Comparison of ENCODE assay signal across 14 cellular contexts in the genomic region with DNA sequence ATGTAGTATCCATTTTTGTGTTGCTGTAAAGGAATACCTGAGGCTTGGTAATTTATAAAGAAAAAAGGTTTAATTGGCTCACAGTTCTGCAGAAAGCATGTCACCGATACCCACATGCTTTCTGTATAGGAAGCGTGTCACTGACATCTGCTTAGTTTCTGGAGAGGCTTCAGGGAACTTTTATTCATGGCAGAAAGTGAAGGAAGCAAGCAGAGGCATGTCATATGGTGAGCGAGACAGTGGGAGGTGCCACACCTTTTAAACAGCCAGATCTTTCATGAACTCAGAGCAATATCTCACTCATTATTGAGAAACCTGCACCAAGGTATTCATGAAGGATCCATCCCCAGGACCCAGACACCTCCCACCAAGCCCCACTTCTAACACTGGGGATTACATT.
DNase-seq lines count a peak whose midpoint lies in the region; ATAC-seq and TF ChIP-seq lines count a peak whose summit lies in the region.
"Had no signal": no experiment of that assay in that cellular context is flagged by ENCODE, and none has a peak within 500 bp of the region (broad histone marks: within the 10 kb centered on the region; RNA-seq: fewer than 3 reads in every experiment).

No MANE protein-coding gene starts in this region.

- peaks cover 27% of the 10 kb centered on the region for H3K4me1 Mint-ChIP-seq in T-helper 1 cell treated with Interleukin-12 subunit alpha and Interleukin-12 subunit beta and Interleukin-4 antibody, amounts not matched to agents 30 μg/mL and 1 μg/mL, for 36 hours (ENCODE audit: low read depth)
- peaks cover 27% of the 10 kb centered on the region for H3K4me1 Mint-ChIP-seq in stimulated activated naive CD8-positive, alpha-beta T cell treated with anti-CD3 and anti-CD28 coated beads, Interleukin-15, Interleukin-2, amounts not matched to agents 100 ng/mL and 50 ng/mL, for 24 hours (ENCODE audit: low read depth)
- H3K4me1 Mint-ChIP-seq in stimulated activated naive CD8-positive, alpha-beta T cell treated with anti-CD3 and anti-CD28 coated beads, Interleukin-15, amount 100 ng/mL, for 72 hours: peaks cover 40% of the 10 kb centered on the region

- H3K4me3 Mint-ChIP-seq in T-helper 1 cell treated with Interleukin-12 subunit alpha and Interleukin-12 subunit beta and Interleukin-4 antibody, amounts not matched to agents 30 μg/mL and 1 μg/mL, for 36 hours: no peak overlapping the region
- no peak overlapping the region for H3K4me3 Mint-ChIP-seq in stimulated activated naive CD8-positive, alpha-beta T cell treated with anti-CD3 and anti-CD28 coated beads, Interleukin-15, Interleukin-2, amounts not matched to agents 100 ng/mL and 50 ng/mL, for 24 hours
- H3K4me3 Mint-ChIP-seq in stimulated activated naive CD8-positive, alpha-beta T cell treated with anti-CD3 and anti-CD28 coated beads, Interleukin-15, amount 100 ng/mL, for 72 hours: no peak overlapping the region

- DNase-seq in T-helper 1 cell (no peak), epithelial cell of esophagus (ENCODE audit: low read depth) (peak; percentile 88), NCI-H1092 treated with DMSO at 0.1 percent for 48 hours (lab: John Stamatoyannopoulos, UW) (no peak), DMS153 (lab: John Stamatoyannopoulos, UW) (no peak), HK-2 (ENCODE audit: unreplicated experiment) (no peak)
- DNase-seq in stimulated activated naive CD8-positive, alpha-beta T cell treated with anti-CD3 and anti-CD28 coated beads, Interleukin-15, amount 100 ng/mL, for 72 hours: no peak
- DNase-seq: 8988T, GOT3, NCI-H1048, NCI-H187, NCI-H774 had no signal

- no peak for ATAC-seq in stimulated activated naive CD8-positive, alpha-beta T cell treated with anti-CD3 and anti-CD28 coated beads, Interleukin-15, amount 100 ng/mL, for 72 hours

- H3K4me3 ChIP-seq in epithelial cell of esophagus (ENCODE audit: low read length): no peak overlapping the region
- H3K4me3 ChIP-seq: BLaER1 had no signal

- H3K36me3 Mint-ChIP-seq in T-helper 1 cell treated with Interleukin-12 subunit alpha and Interleukin-12 subunit beta and Interleukin-4 antibody, amounts not matched to agents 30 μg/mL and 1 μg/mL, for 36 hours (ENCODE audit: low read depth): peaks cover 64% of the 10 kb centered on the region
- H3K36me3 Mint-ChIP-seq in stimulated activated naive CD8-positive, alpha-beta T cell treated with anti-CD3 and anti-CD28 coated beads, Interleukin-15, Interleukin-2, amounts not matched to agents 100 ng/mL and 50 ng/mL, for 24 hours (ENCODE audit: low read depth): peaks cover 79% of the 10 kb centered on the region

- no peaks in the 10 kb centered on the region for H3K27me3 Mint-ChIP-seq in T-helper 1 cell treated with Interleukin-12 subunit alpha and Interleukin-12 subunit beta and Interleukin-4 antibody, amounts not matched to agents 30 μg/mL and 1 μg/mL, for 36 hours (ENCODE audit: low read depth)
- H3K27me3 Mint-ChIP-seq in stimulated activated naive CD8-positive, alpha-beta T cell treated with anti-CD3 and anti-CD28 coated beads, Interleukin-15, Interleukin-2, amounts not matched to agents 100 ng/mL and 50 ng/mL, for 24 hours: no peaks in the 10 kb centered on the region
- no peaks in the 10 kb centered on the region for H3K27me3 Mint-ChIP-seq in stimulated activated naive CD8-positive, alpha-beta T cell treated with anti-CD3 and anti-CD28 coated beads, Interleukin-15, amount 100 ng/mL, for 72 hours

- H3K9me3 Mint-ChIP-seq in T-helper 1 cell treated with Interleukin-12 subunit alpha and Interleukin-12 subunit beta and Interleukin-4 antibody, amounts not matched to agents 30 μg/mL and 1 μg/mL, for 36 hours: no peaks in the 10 kb centered on the region
- H3K9me3 Mint-ChIP-seq in stimulated activated naive CD8-positive, alpha-beta T cell treated with anti-CD3 and anti-CD28 coated beads, Interleukin-15, Interleukin-2, amounts not matched to agents 100 ng/mL and 50 ng/mL, for 24 hours: no peaks in the 10 kb centered on the region
- H3K9me3 Mint-ChIP-seq in stimulated activated naive CD8-positive, alpha-beta T cell treated with anti-CD3 and anti-CD28 coated beads, Interleukin-15, amount 100 ng/mL, for 72 hours: no peaks in the 10 kb centered on the region

- TF ChIP-seq CTCF in epithelial cell of esophagus (IDR thresholded peaks at IDR 0.05; ENCODE audit: insufficient read depth, low read depth, low read length, missing control alignments): no peak

- H3K27ac Mint-ChIP-seq in T-helper 1 cell treated with Interleukin-12 subunit alpha and Interleukin-12 subunit beta and Interleukin-4 antibody, amounts not matched to agents 30 μg/mL and 1 μg/mL, for 36 hours: peak overlapping the region; percentile 11
- peak overlapping the region; percentile 7 for H3K27ac Mint-ChIP-seq in stimulated activated naive CD8-positive, alpha-beta T cell treated with anti-CD3 and anti-CD28 coated beads, Interleukin-15, Interleukin-2, amounts not matched to agents 100 ng/mL and 50 ng/mL, for 24 hours
- peak overlapping the region in 1 of 2 donors; percentile 77 for H3K27ac Mint-ChIP-seq in stimulated activated naive CD8-positive, alpha-beta T cell treated with anti-CD3 and anti-CD28 coated beads, Interleukin-15, amount 100 ng/mL, for 72 hours
